Comparison of ENCODE assay signal across 14 cellular contexts in the genomic region with DNA sequence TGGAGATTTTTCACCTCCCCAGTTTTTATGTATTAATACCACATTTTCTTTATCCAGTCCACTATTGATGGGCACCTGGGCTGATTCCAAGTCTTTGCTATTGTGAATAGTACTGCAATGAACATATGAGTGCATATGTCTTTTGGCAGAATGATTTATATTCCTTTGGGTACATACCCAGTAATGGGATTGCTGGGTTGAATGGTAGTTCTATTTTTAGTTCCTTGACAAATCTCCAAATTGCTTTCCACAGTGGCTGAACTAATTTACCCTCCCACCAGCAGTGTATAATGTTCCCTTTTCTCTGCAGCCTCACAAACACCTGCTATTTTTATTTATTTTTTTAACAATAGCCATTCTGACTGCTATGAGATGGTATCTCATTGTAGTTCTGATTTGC.
DNase-seq lines count a peak whose midpoint lies in the region; ATAC-seq, FAIRE-seq and TF ChIP-seq lines count a peak whose summit lies in the region.
"Had no signal": no experiment of that assay in that cellular context is flagged by ENCODE, and none has a peak within 500 bp of the region (broad histone marks: within the 10 kb centered on the region; RNA-seq: fewer than 3 reads in every experiment).

No MANE protein-coding gene starts in this region.

- no peak for FAIRE-seq in endothelial cell of umbilical vein (lab: Jason Lieb, UNC)

- no peak overlapping the region for H2AFZ ChIP-seq in endothelial cell of umbilical vein (ENCODE audit: low read depth, low read length)

- peak; percentile 31 for DNase-seq in DMS153 treated with DMSO at 0.1 percent for 48 hours (lab: John Stamatoyannopoulos, UW; ENCODE audit: unreplicated experiment)
- peak; percentile 63 for DNase-seq in NCI-H1105 treated with DMSO at 0.1 percent for 48 hours (lab: John Stamatoyannopoulos, UW)
- DNase-seq in NCI-H69 (lab: John Stamatoyannopoulos, UW): peak; percentile 92
- peak; percentile 31 for DNase-seq in endothelial cell of umbilical vein (ENCODE audit: low read depth, low spot score)
- DNase-seq in foreskin fibroblast: no peak
- DNase-seq in H4 (ENCODE audit: low spot score): no peak
- no peak for DNase-seq in SKM-1 (lab: John Stamatoyannopoulos, UW; ENCODE audit: unreplicated experiment)
- DNase-seq: activated effector memory CD4-positive, alpha-beta T cell treated with Interleukin-2 at 50 U/mL for 16 hours; Calu3; lower lobe of right lung; T-cell; WERI-Rb-1 had no signal

- no peaks in the 10 kb centered on the region for H4K20me1 ChIP-seq in endothelial cell of umbilical vein (replicated peaks; ENCODE audit: control insufficient read depth, extremely low read depth, insufficient read depth, low read length)

- BruUV-seq in endothelial cell of umbilical vein (replicated peaks; lab: Mats Ljungman, UMichigan): no TSS peak

- H3K27ac ChIP-seq in endothelial cell of umbilical vein (ENCODE audit: insufficient read depth, low read depth, low read length): no peak overlapping the region
- H3K27ac ChIP-seq: gastroesophageal sphincter, lower lobe of right lung, WERI-Rb-1 had no signal

- peaks cover 52% of the 10 kb centered on the region for H3K4me1 ChIP-seq in endothelial cell of umbilical vein (ENCODE audit: control insufficient read depth, extremely low read depth, insufficient read depth, low read length)
- H3K4me1 ChIP-seq: lower lobe of right lung had no signal

- TF ChIP-seq CTCF in endothelial cell of umbilical vein (IDR thresholded peaks at IDR 0.05; ENCODE audit: extremely low read depth in 1 of 2, insufficient read depth in 1 of 2, low read depth in 1 of 2, low read length in 2 of 2): no peak
- no peak for TF ChIP-seq CTCF in foreskin fibroblast (IDR thresholded peaks at IDR 0.05; ENCODE audit: low read depth, low read length)

- H3K36me3 ChIP-seq in endothelial cell of umbilical vein (ENCODE audit: control insufficient read depth in 2 of 2, extremely low read depth in 1 of 2, insufficient read depth in 2 of 2, low read length in 2 of 2): no peaks in the 10 kb centered on the region
- H3K36me3 ChIP-seq: gastroesophageal sphincter, lower lobe of right lung, WERI-Rb-1 had no signal

- no peak for ATAC-seq in HG03025 (IDR thresholded peaks at IDR 0.05; ENCODE audit: low FRiP score, unreplicated experiment)
- ATAC-seq: gastroesophageal sphincter, lower lobe of right lung, T-cell had no signal

- no peaks in the 10 kb centered on the region for H3K79me2 ChIP-seq in endothelial cell of umbilical vein (ENCODE audit: control insufficient read depth, insufficient read depth, low read length)

- intact Hi-C loops in endothelial cell of umbilical vein (cut with micrococcal nuclease): no loop called here

- H3K9ac ChIP-seq in endothelial cell of umbilical vein (replicated peaks; ENCODE audit: extremely low read depth, insufficient read depth, low read length): no peak overlapping the region

- CTCF ChIA-PET in endothelial cell of umbilical vein (lab: Charles Lee): interaction anchor here (1.0 kb wide), 1 partner anchor 342 kb away, joined by 3 read pairs; no protein-coding TSS in a partner anchor

- dilution Hi-C loops in endothelial cell of umbilical vein (cut with MboI; ENCODE audit: extremely low pct_ligation_motif_present, low sequenced_read_pairs): no loop called here

- peak overlapping the region; percentile 87 for H3K4me2 ChIP-seq in endothelial cell of umbilical vein (ENCODE audit: insufficient read depth, low read length)

- no peak overlapping the region for H3K4me3 ChIP-seq in endothelial cell of umbilical vein (replicated peaks in 1 of 3; ENCODE audit: insufficient read depth in 1 of 3, low read depth in 1 of 3, low read length in 3 of 3)
- no peak overlapping the region for H3K4me3 ChIP-seq in foreskin fibroblast (ENCODE audit: low read depth in 1 of 2, low read length in 2 of 2)
- H3K4me3 ChIP-seq: gastroesophageal sphincter, lower lobe of right lung had no signal

- no peak for TF ChIP-seq POLR2A in endothelial cell of umbilical vein (IDR thresholded peaks at IDR 0.05; ENCODE audit: low read depth, low read length)

- POLR2A ChIA-PET in endothelial cell of umbilical vein (lab: Charles Lee): no interaction called here

- no peaks in the 10 kb centered on the region for H3K27me3 ChIP-seq in endothelial cell of umbilical vein (ENCODE audit: control insufficient read depth in 2 of 2, insufficient read depth in 2 of 2, low read length in 2 of 2)
- H3K27me3 ChIP-seq: gastroesophageal sphincter had no signal

- H3K9me1 ChIP-seq in endothelial cell of umbilical vein (replicated peaks; ENCODE audit: control insufficient read depth, extremely low read depth, insufficient read depth, low read length): no peaks in the 10 kb centered on the region

- H3K9me3 ChIP-seq in endothelial cell of umbilical vein (replicated peaks; ENCODE audit: control insufficient read depth, insufficient read depth, low read length): no peaks in the 10 kb centered on the region
- H3K9me3 ChIP-seq: gastroesophageal sphincter, lower lobe of right lung had no signal

TF ChIP-seq in endothelial cell of umbilical vein, 7 proteins besides CTCF, POLR2A, EP300 and RAD21:
- TF ChIP-seq, protein P1, sequence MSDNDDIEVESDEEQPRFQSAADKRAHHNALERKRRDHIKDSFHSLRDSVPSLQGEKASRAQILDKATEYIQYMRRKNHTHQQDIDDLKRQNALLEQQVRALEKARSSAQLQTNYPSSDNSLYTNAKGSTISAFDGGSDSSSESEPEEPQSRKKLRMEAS (IDR thresholded peaks at IDR 0.05; ENCODE audit: insufficient read depth, insufficient read length): no peak
- no peak for TF ChIP-seq POLR2AphosphoS5 (IDR thresholded peaks at IDR 0.05; ENCODE audit: insufficient read depth, low read depth, low read length)
- TF ChIP-seq EZH2 (IDR thresholded peaks at IDR 0.05; ENCODE audit: borderline replicate concordance, low read depth, low read length, severe bottlenecking): no peak
TF ChIP-seq in endothelial cell of umbilical vein: peak in this region for 0.

Comparison
In these comparisons a context has a peak if more than half of its experiments do, and no peak if none do; other contexts are left out.
1. DNase-seq: peak in DMS153 treated with DMSO at 0.1 percent for 48 hours (single experiment), NCI-H1105 treated with DMSO at 0.1 percent for 48 hours (single experiment), NCI-H69 (single experiment) and endothelial cell of umbilical vein (single experiment); none in foreskin fibroblast (0 of 2), H4 (single experiment) and SKM-1 (single experiment).